In the genomic region with DNA sequence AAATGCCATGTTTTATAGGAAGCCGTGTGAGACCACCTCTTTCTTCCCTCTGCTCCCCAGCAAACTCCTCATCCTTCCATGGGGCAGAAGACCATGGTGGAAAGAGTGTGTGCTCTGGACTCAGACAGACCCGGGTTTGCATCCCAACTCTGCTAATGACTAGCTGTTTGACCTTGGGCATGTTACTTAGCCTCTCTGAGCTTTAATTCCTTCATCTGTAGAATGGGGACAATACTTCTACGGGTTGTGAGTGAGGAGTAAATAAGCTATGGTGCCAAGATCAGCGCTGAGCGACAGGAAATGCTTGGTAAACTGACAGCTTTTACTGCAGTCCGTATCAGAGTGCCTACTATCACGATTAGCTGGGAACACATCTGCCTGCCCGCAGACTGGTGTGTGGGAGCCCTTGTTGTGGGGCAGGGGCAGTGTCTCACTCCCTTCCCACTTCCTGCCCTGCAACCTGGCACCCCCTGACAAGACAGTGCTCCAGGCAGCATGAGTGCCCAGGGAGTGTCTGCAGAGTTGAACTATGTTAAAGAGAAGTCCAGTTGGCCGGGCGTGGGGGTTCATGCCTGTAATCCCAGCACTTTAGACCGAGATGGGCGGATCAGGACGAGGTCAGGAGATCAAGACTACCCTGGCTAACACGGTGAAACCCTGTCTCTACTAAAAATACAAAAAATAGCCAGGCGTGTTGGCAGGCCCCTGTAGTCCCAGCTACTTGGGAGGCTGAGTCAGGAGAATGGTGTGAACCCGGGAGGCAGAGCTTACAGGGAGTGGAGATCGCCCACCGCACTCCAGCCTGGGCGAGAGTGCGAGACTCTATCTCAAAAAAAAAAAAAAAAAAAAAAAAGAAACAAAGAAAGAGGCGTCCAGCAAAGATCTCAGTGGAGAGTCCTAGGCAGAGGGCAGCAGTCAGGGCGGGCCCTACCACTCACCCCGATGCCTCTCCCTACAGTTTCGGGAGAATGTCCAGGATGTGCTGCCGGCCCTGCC, we compare ENCODE assay signal across 10 cellular contexts. TPM values are rescaled to one million over a fixed set of nuclear protein-coding genes. Genes with fewer than 3 reads are reported as not detected.
DNase-seq lines count a peak whose midpoint lies in the region; ATAC-seq and TF ChIP-seq lines count a peak whose summit lies in the region.
"Had no signal": no experiment of that assay in that cellular context is flagged by ENCODE, and none has a peak within 500 bp of the region (broad histone marks: within the 10 kb centered on the region; RNA-seq: fewer than 3 reads in every experiment).

No MANE protein-coding gene starts in this region.

- intact Hi-C loops in activated T-helper 1 cell treated with anti-CD3 and anti-CD28 coated beads, Interleukin-12 subunit alpha, Interleukin-12 subunit beta, Interleukin-2, Interleukin-4 antibody, amounts not matched to agents 30 ng/mL and 10 ng/mL and 1 ng/mL, durations not matched to agents 14 hours and 24 hours and 36 hours (cut with micrococcal nuclease), result no loop called here

- peak overlapping the region; percentile 77 for H3K4me3 Mint-ChIP-seq in activated T-cell treated with anti-CD3 and anti-CD28 coated beads, Interleukin-2, amount 50 U/mL, for 4 hours
- H3K4me3 Mint-ChIP-seq in activated T-helper 1 cell treated with anti-CD3 and anti-CD28 coated beads, Interleukin-12 subunit alpha, Interleukin-12 subunit beta, Interleukin-2, Interleukin-4 antibody, amounts not matched to agents 30 ng/mL and 10 ng/mL and 1 ng/mL, durations not matched to agents 14 hours and 24 hours and 36 hours, result peak overlapping the region; percentile 86

- H3K27ac ChIP-seq in temporal lobe (ENCODE audit: low read depth, low read length), result peak overlapping the region; percentile 85

- peak overlapping the region; percentile 80 for H3K4me3 ChIP-seq in fibroblast of pulmonary artery (replicated peaks; ENCODE audit: low read depth, low read length)
- H3K4me3 ChIP-seq: mucosa of descending colon had no signal

- no peak for DNase-seq in activated T-cell treated with anti-CD3 and anti-CD28 coated beads, Interleukin-2, amount 50 U/mL, for 4 hours
- no peak for DNase-seq in activated T-cell treated with anti-CD3 and anti-CD28 coated beads, Interleukin-2, amount 50 U/mL, for 1 hour
- DNase-seq in activated T-helper 1 cell treated with anti-CD3 and anti-CD28 coated beads, Interleukin-12 subunit alpha, Interleukin-12 subunit beta, Interleukin-2, Interleukin-4 antibody, amounts not matched to agents 30 ng/mL and 10 ng/mL and 1 ng/mL, durations not matched to agents 14 hours and 24 hours and 36 hours (ENCODE audit: low spot score), result no peak
- DNase-seq in fibroblast of pulmonary artery (ENCODE audit: low read depth) (no peak), OCI-M2 (lab: John Stamatoyannopoulos, UW; ENCODE audit: unreplicated experiment) (no peak), DMS153 treated with DMSO at 0.1 percent for 48 hours (lab: John Stamatoyannopoulos, UW; ENCODE audit: unreplicated experiment) (no peak), germinal center (ENCODE audit: low spot score) (no peak)
- DNase-seq: MM.1S, mucosa of descending colon had no signal

- peaks cover 28% of the 10 kb centered on the region for H3K4me1 Mint-ChIP-seq in activated T-cell treated with anti-CD3 and anti-CD28 coated beads, Interleukin-2, amount 50 U/mL, for 4 hours (ENCODE audit: low read depth)
- H3K4me1 Mint-ChIP-seq in activated T-helper 1 cell treated with anti-CD3 and anti-CD28 coated beads, Interleukin-12 subunit alpha, Interleukin-12 subunit beta, Interleukin-2, Interleukin-4 antibody, amounts not matched to agents 30 ng/mL and 10 ng/mL and 1 ng/mL, durations not matched to agents 14 hours and 24 hours and 36 hours (ENCODE audit: low read depth), result peaks cover 38% of the 10 kb centered on the region

- no peak for ATAC-seq in activated T-cell treated with anti-CD3 and anti-CD28 coated beads, Interleukin-2, amount 50 U/mL, for 4 hours
- ATAC-seq: mucosa of descending colon had no signal

- H3K27ac Mint-ChIP-seq in activated T-helper 1 cell treated with anti-CD3 and anti-CD28 coated beads, Interleukin-12 subunit alpha, Interleukin-12 subunit beta, Interleukin-2, Interleukin-4 antibody, amounts not matched to agents 30 ng/mL and 10 ng/mL and 1 ng/mL, durations not matched to agents 14 hours and 24 hours and 36 hours, result no peak overlapping the region

- H3K36me3 Mint-ChIP-seq in activated T-cell treated with anti-CD3 and anti-CD28 coated beads, Interleukin-2, amount 50 U/mL, for 4 hours (ENCODE audit: insufficient read depth), result no peaks in the 10 kb centered on the region
- peaks cover 15% of the 10 kb centered on the region for H3K36me3 Mint-ChIP-seq in activated T-helper 1 cell treated with anti-CD3 and anti-CD28 coated beads, Interleukin-12 subunit alpha, Interleukin-12 subunit beta, Interleukin-2, Interleukin-4 antibody, amounts not matched to agents 30 ng/mL and 10 ng/mL and 1 ng/mL, durations not matched to agents 14 hours and 24 hours and 36 hours (ENCODE audit: low read depth)

- no peaks in the 10 kb centered on the region for H3K9me3 Mint-ChIP-seq in activated T-cell treated with anti-CD3 and anti-CD28 coated beads, Interleukin-2, amount 50 U/mL, for 4 hours
- no peaks in the 10 kb centered on the region for H3K9me3 Mint-ChIP-seq in activated T-helper 1 cell treated with anti-CD3 and anti-CD28 coated beads, Interleukin-12 subunit alpha, Interleukin-12 subunit beta, Interleukin-2, Interleukin-4 antibody, amounts not matched to agents 30 ng/mL and 10 ng/mL and 1 ng/mL, durations not matched to agents 14 hours and 24 hours and 36 hours

- H3K27me3 Mint-ChIP-seq in activated T-cell treated with anti-CD3 and anti-CD28 coated beads, Interleukin-2, amount 50 U/mL, for 4 hours (ENCODE audit: low read depth), result peaks cover 4% of the 10 kb centered on the region
- H3K27me3 Mint-ChIP-seq in activated T-helper 1 cell treated with anti-CD3 and anti-CD28 coated beads, Interleukin-12 subunit alpha, Interleukin-12 subunit beta, Interleukin-2, Interleukin-4 antibody, amounts not matched to agents 30 ng/mL and 10 ng/mL and 1 ng/mL, durations not matched to agents 14 hours and 24 hours and 36 hours (ENCODE audit: insufficient read depth), result no peaks in the 10 kb centered on the region

- no peak for TF ChIP-seq CTCF in fibroblast of pulmonary artery (IDR thresholded peaks at IDR 0.05; ENCODE audit: low read length, missing control alignments)

RNA-seq across cellular contexts. Expression of a gene that starts 2.2 kb away (rescaled TPM):
- total RNA-seq in activated T-cell treated with anti-CD3 and anti-CD28 coated beads, Interleukin-2, amount 50 U/mL, for 4 hours, result 10 to 100 TPM; 10.4 to 13.2 (median 12.5) TPM
- 25.6 and 27.0 TPM in 2 replicates for total RNA-seq in activated T-helper 1 cell treated with anti-CD3 and anti-CD28 coated beads, Interleukin-12 subunit alpha, Interleukin-12 subunit beta, Interleukin-2, Interleukin-4 antibody, amounts not matched to agents 30 ng/mL and 10 ng/mL and 1 ng/mL, durations not matched to agents 14 hours and 24 hours and 36 hours
- 3.9 TPM for total RNA-seq in temporal lobe

RNA-seq across cellular contexts. Expression of a gene that starts 11.8 kb away (rescaled TPM):
- total RNA-seq in activated T-cell treated with anti-CD3 and anti-CD28 coated beads, Interleukin-2, amount 50 U/mL, for 4 hours, result 1 to 10 TPM; 3.9 to 5.1 (median 4.4) TPM
- 10.3 and 13.2 TPM in 2 replicates for total RNA-seq in activated T-helper 1 cell treated with anti-CD3 and anti-CD28 coated beads, Interleukin-12 subunit alpha, Interleukin-12 subunit beta, Interleukin-2, Interleukin-4 antibody, amounts not matched to agents 30 ng/mL and 10 ng/mL and 1 ng/mL, durations not matched to agents 14 hours and 24 hours and 36 hours
- 13.8 TPM for total RNA-seq in temporal lobe

RNA-seq across cellular contexts. Expression of a gene that starts 26.6 kb away (rescaled TPM):
- 100 to 1,000 TPM in 1 of 3 donors, 10 to 100 TPM in 2; 97.0 to 113 (median 99.9) TPM for total RNA-seq in activated T-cell treated with anti-CD3 and anti-CD28 coated beads, Interleukin-2, amount 50 U/mL, for 4 hours
- total RNA-seq in activated T-helper 1 cell treated with anti-CD3 and anti-CD28 coated beads, Interleukin-12 subunit alpha, Interleukin-12 subunit beta, Interleukin-2, Interleukin-4 antibody, amounts not matched to agents 30 ng/mL and 10 ng/mL and 1 ng/mL, durations not matched to agents 14 hours and 24 hours and 36 hours, result 72.0 and 72.9 TPM in 2 replicates
- 0.98 TPM for total RNA-seq in temporal lobe

RNA-seq across cellular contexts. Expression of a gene that starts 42.2 kb away (rescaled TPM):
- total RNA-seq in activated T-cell treated with anti-CD3 and anti-CD28 coated beads, Interleukin-2, amount 50 U/mL, for 4 hours, result 1 to 10 TPM; 2.3 to 3.0 (median 2.6) TPM
- 2.4 and 3.0 TPM in 2 replicates for total RNA-seq in activated T-helper 1 cell treated with anti-CD3 and anti-CD28 coated beads, Interleukin-12 subunit alpha, Interleukin-12 subunit beta, Interleukin-2, Interleukin-4 antibody, amounts not matched to agents 30 ng/mL and 10 ng/mL and 1 ng/mL, durations not matched to agents 14 hours and 24 hours and 36 hours
- 3.4 TPM for total RNA-seq in temporal lobe

RNA-seq across cellular contexts. Expression of a gene that starts 42.3 kb away (rescaled TPM):
- 100 to 1,000 TPM; 315 to 335 (median 324) TPM for total RNA-seq in activated T-cell treated with anti-CD3 and anti-CD28 coated beads, Interleukin-2, amount 50 U/mL, for 4 hours
- 308 and 310 TPM in 2 replicates for total RNA-seq in activated T-helper 1 cell treated with anti-CD3 and anti-CD28 coated beads, Interleukin-12 subunit alpha, Interleukin-12 subunit beta, Interleukin-2, Interleukin-4 antibody, amounts not matched to agents 30 ng/mL and 10 ng/mL and 1 ng/mL, durations not matched to agents 14 hours and 24 hours and 36 hours
- total RNA-seq in temporal lobe, result 18.2 TPM

Comparison
In these comparisons a context has a peak if more than half of its experiments do, and no peak if none do; other contexts are left out.
1. RNA of a gene that starts 26.6 kb away (total RNA-seq): 97.0 to 113 TPM in activated T-cell treated with anti-CD3 and anti-CD28 coated beads, Interleukin-2, amount 50 U/mL, for 4 hours and 72.0 to 72.9 TPM in activated T-helper 1 cell treated with anti-CD3 and anti-CD28 coated beads, Interleukin-12 subunit alpha, Interleukin-12 subunit beta, Interleukin-2, Interleukin-4 antibody, amounts not matched to agents 30 ng/mL and 10 ng/mL and 1 ng/mL, durations not matched to agents 14 hours and 24 hours and 36 hours; 0.98 TPM in temporal lobe (single experiment); every median in the first group is over 10 times any median in the second.